29 cellular contexts compared by ENCODE assay signal in genomic region chr9:113628621-113629020, GRCh38.
A peak's percentile ranks its signal among the peaks of the same experiment; 100 is the strongest.
DNase-seq lines count a peak whose midpoint lies in the region; ATAC-seq, FAIRE-seq and TF ChIP-seq lines count a peak whose summit lies in the region.
"Had no signal": no experiment of that assay in that cellular context is flagged by ENCODE, and none has a peak within 500 bp of the region (broad histone marks: within the 10 kb centered on the region; RNA-seq: fewer than 3 reads in every experiment).

No MANE protein-coding gene starts in this region.

- H3K9me3 ChIP-seq in astrocyte (ENCODE audit: insufficient read depth, low read depth, low read length) (no peaks in the 10 kb centered on the region), ascending aorta (no peaks in the 10 kb centered on the region)
- H3K9me3 ChIP-seq: BE2C, BLaER1 had no signal

- H3K4me2 ChIP-seq in astrocyte (ENCODE audit: low read length) = no peak overlapping the region
- H3K4me2 ChIP-seq: BLaER1 had no signal

- H3K27ac Mint-ChIP-seq in activated T-cell treated with anti-CD3 and anti-CD28 coated beads, Interleukin-2, amount 50 U/mL, for 24 hours = peak overlapping the region; percentile 1
- H3K27ac Mint-ChIP-seq in astrocyte (ENCODE audit: unreplicated experiment) = peak overlapping the region; percentile 74
- H3K27ac Mint-ChIP-seq: CD14-positive monocyte; CD4-positive, alpha-beta memory T cell; CD4-positive, CD25-positive, alpha-beta regulatory T cell; CD8-positive, alpha-beta memory T cell had no signal

- no peak for DNase-seq in activated T-cell treated with anti-CD3 and anti-CD28 coated beads, Interleukin-2, amount 50 U/mL, for 24 hours
- DNase-seq in activated T-cell treated with anti-CD3 and anti-CD28 coated beads for 4 hours = no peak
- no peak for DNase-seq in astrocyte (ENCODE audit: low read depth)
- peak; percentile 50 for DNase-seq in epithelial cell of esophagus (ENCODE audit: low read depth)
- peak; percentile 32 to 52 for DNase-seq in foreskin keratinocyte
- DNase-seq in medulla oblongata (ENCODE audit: extremely low spot score) = no peak
- DNase-seq in ascending aorta (ENCODE audit: low spot score in 2 of 2) = no peak
- DNase-seq in pons (ENCODE audit: low spot score) = no peak
- DNase-seq: 8988T; ACHN; BE2C; C1 segment of cervical spinal cord; CD4-positive, alpha-beta memory T cell; CD4-positive, CD25-positive, alpha-beta regulatory T cell; CD8-positive, alpha-beta memory T cell; COR-L47; DMS 273 treated with DMSO at 0.1 percent for 48 hours; DMS153; DMS53; DMS79; DND-41; EL; GDM1 had no signal

- H3K4me1 ChIP-seq in astrocyte (ENCODE audit: insufficient read depth, low read length) (peaks cover 33% of the 10 kb centered on the region), foreskin keratinocyte (no peaks in the 10 kb centered on the region), ascending aorta (peaks cover 9 to 18% of the 10 kb centered on the region in 2 donors)
- H3K4me1 ChIP-seq: BE2C had no signal

- TF ChIP-seq CTCF in astrocyte (IDR thresholded peaks at IDR 0.05; ENCODE audit: insufficient read depth, low read depth, low read length) = no peak
- no peak for TF ChIP-seq CTCF in epithelial cell of esophagus (IDR thresholded peaks at IDR 0.05; ENCODE audit: insufficient read depth, low read depth, low read length, missing control alignments)
- no peak for TF ChIP-seq CTCF in foreskin keratinocyte (conservative IDR thresholded peaks at IDR 0.05)
- TF ChIP-seq CTCF in ascending aorta (IDR thresholded peaks at IDR 0.05) = no peak

- H3K27me3 Mint-ChIP-seq in activated T-cell treated with anti-CD3 and anti-CD28 coated beads, Interleukin-2, amount 50 U/mL, for 24 hours = peaks cover 10% of the 10 kb centered on the region
- peaks cover 2% of the 10 kb centered on the region for H3K27me3 Mint-ChIP-seq in astrocyte (ENCODE audit: low read depth, unreplicated experiment)

- no peaks in the 10 kb centered on the region for H3K9me3 Mint-ChIP-seq in activated T-cell treated with anti-CD3 and anti-CD28 coated beads, Interleukin-2, amount 50 U/mL, for 24 hours
- no peaks in the 10 kb centered on the region for H3K9me3 Mint-ChIP-seq in astrocyte (ENCODE audit: unreplicated experiment)
- H3K9me3 Mint-ChIP-seq: CD4-positive, CD25-positive, alpha-beta regulatory T cell; CD8-positive, alpha-beta memory T cell had no signal

- H3K27me3 ChIP-seq in astrocyte (ENCODE audit: insufficient read depth, low read length) (no peaks in the 10 kb centered on the region), foreskin keratinocyte (peaks cover 2% of the 10 kb centered on the region), ascending aorta (no peaks in the 10 kb centered on the region)
- H3K27me3 ChIP-seq: BE2C, BLaER1 had no signal

- intact Hi-C loops in ascending aorta (cut with DNase I) = no loop called here

- H3K36me3 Mint-ChIP-seq in activated T-cell treated with anti-CD3 and anti-CD28 coated beads, Interleukin-2, amount 50 U/mL, for 24 hours (ENCODE audit: low read depth) = no peaks in the 10 kb centered on the region
- peaks cover 2% of the 10 kb centered on the region for H3K36me3 Mint-ChIP-seq in astrocyte (ENCODE audit: low read depth, unreplicated experiment)
- H3K36me3 Mint-ChIP-seq: CD14-positive monocyte; CD4-positive, alpha-beta memory T cell; CD4-positive, CD25-positive, alpha-beta regulatory T cell; CD8-positive, alpha-beta memory T cell had no signal

- no peak overlapping the region for H3K4me3 Mint-ChIP-seq in activated T-cell treated with anti-CD3 and anti-CD28 coated beads, Interleukin-2, amount 50 U/mL, for 24 hours
- H3K4me3 Mint-ChIP-seq in astrocyte (ENCODE audit: unreplicated experiment) = no peak overlapping the region
- H3K4me3 Mint-ChIP-seq: CD14-positive monocyte; CD4-positive, alpha-beta memory T cell; CD4-positive, CD25-positive, alpha-beta regulatory T cell; CD8-positive, alpha-beta memory T cell had no signal

- H3K9ac ChIP-seq in astrocyte (ENCODE audit: low read length) = no peak overlapping the region
- H3K9ac ChIP-seq: BLaER1 had no signal

- no peaks in the 10 kb centered on the region for H3K79me2 ChIP-seq in astrocyte (ENCODE audit: insufficient read depth, low read length)

- no peak for FAIRE-seq in astrocyte (lab: Jason Lieb, UNC)
- FAIRE-seq: A204.1, GM12878, GM12892, GM18507 had no signal

- peaks cover 16% of the 10 kb centered on the region for H3K4me1 Mint-ChIP-seq in activated T-cell treated with anti-CD3 and anti-CD28 coated beads, Interleukin-2, amount 50 U/mL, for 24 hours (ENCODE audit: low read depth)
- H3K4me1 Mint-ChIP-seq in astrocyte (ENCODE audit: low read depth, unreplicated experiment) = peaks cover 31% of the 10 kb centered on the region
- H3K4me1 Mint-ChIP-seq: CD4-positive, alpha-beta memory T cell; CD4-positive, CD25-positive, alpha-beta regulatory T cell; CD8-positive, alpha-beta memory T cell had no signal

- H4K20me1 ChIP-seq in astrocyte (ENCODE audit: insufficient read depth, low read length) = no peaks in the 10 kb centered on the region
- H4K20me1 ChIP-seq: BLaER1 had no signal

- no peak overlapping the region for H2AFZ ChIP-seq in astrocyte (ENCODE audit: low read depth, low read length)

- no peak overlapping the region for H3K27ac ChIP-seq in astrocyte (ENCODE audit: low read depth, low read length)
- H3K27ac ChIP-seq in foreskin keratinocyte = no peak overlapping the region
- H3K27ac ChIP-seq in ascending aorta = no peak overlapping the region
- H3K27ac ChIP-seq: BLaER1 had no signal

- no peak for ATAC-seq in foreskin keratinocyte
- ATAC-seq: GM12878 had no signal

- H3K36me3 ChIP-seq in astrocyte (ENCODE audit: insufficient read depth, low read length) (no peaks in the 10 kb centered on the region), ascending aorta (no peaks in the 10 kb centered on the region)
- H3K36me3 ChIP-seq: BE2C, BLaER1 had no signal

- H3K4me3 ChIP-seq in astrocyte (ENCODE audit: insufficient read depth, low read depth, low read length) = no peak overlapping the region
- H3K4me3 ChIP-seq in epithelial cell of esophagus (ENCODE audit: low read length) = no peak overlapping the region
- no peak overlapping the region for H3K4me3 ChIP-seq in ascending aorta
- H3K4me3 ChIP-seq: BLaER1, GM12878 had no signal

Comparison
In these comparisons a context has a peak if more than half of its experiments do, and no peak if none do; other contexts are left out.
1. DNase-seq: peak in epithelial cell of esophagus (single experiment) and foreskin keratinocyte (2 of 2); none in activated T-cell treated with anti-CD3 and anti-CD28 coated beads, Interleukin-2, amount 50 U/mL, for 24 hours (single experiment), activated T-cell treated with anti-CD3 and anti-CD28 coated beads for 4 hours (single experiment), astrocyte (single experiment), medulla oblongata (single experiment), ascending aorta (0 of 2) and pons (single experiment).